In the genomic region with DNA sequence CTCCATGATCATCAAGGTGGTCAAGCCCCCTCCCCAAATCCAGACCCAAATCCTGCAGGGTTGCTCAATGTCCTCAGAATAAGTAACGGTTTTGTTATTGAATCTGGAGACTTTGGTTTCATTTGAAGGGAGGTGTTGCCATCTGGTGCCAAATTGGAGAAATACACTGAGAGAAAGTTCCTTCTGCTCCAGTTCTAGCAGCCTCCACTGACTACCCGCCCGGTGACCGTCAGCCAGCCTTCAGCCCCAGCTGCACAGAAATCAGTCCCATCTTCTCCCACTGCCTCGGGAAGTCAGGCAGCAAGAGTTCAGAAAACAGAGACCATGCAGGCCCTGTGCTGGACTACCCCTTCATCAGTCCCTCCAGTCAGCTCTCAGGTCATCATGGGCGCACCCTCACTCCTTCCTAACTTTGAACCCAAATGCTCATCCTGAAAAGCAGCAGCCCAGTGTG, we compare ENCODE assay signal across 9 cellular contexts. TPM values are rescaled to one million over a fixed set of nuclear protein-coding genes. Genes with fewer than 3 reads are reported as not detected.
A peak's percentile ranks its signal among the peaks of the same experiment; 100 is the strongest.
DNase-seq lines count a peak whose midpoint lies in the region; ATAC-seq and TF ChIP-seq lines count a peak whose summit lies in the region.
"Had no signal": no experiment of that assay in that cellular context is flagged by ENCODE, and none has a peak within 500 bp of the region (broad histone marks: within the 10 kb centered on the region; RNA-seq: fewer than 3 reads in every experiment).

No MANE protein-coding gene starts in this region.

- H3K36me3 ChIP-seq in HEK293 (ENCODE audit: control insufficient read depth in 2 of 2, insufficient read depth in 1 of 2, low read length in 2 of 2), result no peaks in the 10 kb centered on the region
- H3K36me3 ChIP-seq: BLaER1 treated with 17β-estradiol and CSF1 and Interleukin-3, amounts not matched to agents 10 nM and 100 nM had no signal

- CTCF ChIA-PET in HEK293 (lab: Yijun Ruan, JAX), result interaction anchor here (0.6 to 13.0 kb wide), 41 partner anchors 9 to 594 kb away, joined by 3 to 369 read pairs (median 3); no protein-coding TSS in a partner anchor
- CTCF ChIA-PET in activated CD4-positive, alpha-beta memory T cell treated with anti-CD3 and anti-CD28 coated beads, Interleukin-2, amount 10 ng/mL, durations not matched to agents 7 days and 5 days (lab: Charles Lee), result interaction anchor here (0.8 to 18.5 kb wide), 25 partner anchors 9 to 250 kb away, joined by 3 to 278 read pairs (median 4); no protein-coding TSS in a partner anchor

- no peak overlapping the region for H3K4me3 Mint-ChIP-seq in activated CD4-positive, alpha-beta memory T cell treated with anti-CD3 and anti-CD28 coated beads, Interleukin-2, amount 10 ng/mL, durations not matched to agents 7 days and 5 days
- no peak overlapping the region for H3K4me3 Mint-ChIP-seq in neural crest cell

- H3K4me1 Mint-ChIP-seq in activated CD4-positive, alpha-beta memory T cell treated with anti-CD3 and anti-CD28 coated beads, Interleukin-2, amount 10 ng/mL, durations not matched to agents 7 days and 5 days, result peaks cover 9% of the 10 kb centered on the region
- peaks cover 14% of the 10 kb centered on the region for H3K4me1 Mint-ChIP-seq in neural crest cell

- H3K9me3 Mint-ChIP-seq in activated CD4-positive, alpha-beta memory T cell treated with anti-CD3 and anti-CD28 coated beads, Interleukin-2, amount 10 ng/mL, durations not matched to agents 7 days and 5 days, result no peaks in the 10 kb centered on the region
- no peaks in the 10 kb centered on the region for H3K9me3 Mint-ChIP-seq in neural crest cell

- peaks cover 9% of the 10 kb centered on the region for H3K4me1 ChIP-seq in HEK293 (ENCODE audit: control insufficient read depth, insufficient read depth, low read length)

- TF ChIP-seq CTCF in HEK293 (tag by site-specific recombination; IDR thresholded peaks at IDR 0.05) (peak; percentile 59; the same call in 1 of the 2 replicates), fibroblast of pulmonary artery (IDR thresholded peaks at IDR 0.05; ENCODE audit: low read length, missing control alignments) (peak; percentile 69), neural crest cell (conservative IDR thresholded peaks at IDR 0.05) (peak; percentile 86)

- H3K27ac Mint-ChIP-seq in activated CD4-positive, alpha-beta memory T cell treated with anti-CD3 and anti-CD28 coated beads, Interleukin-2, amount 10 ng/mL, durations not matched to agents 7 days and 5 days, result no peak overlapping the region
- no peak overlapping the region for H3K27ac Mint-ChIP-seq in neural crest cell (ENCODE audit: unreplicated experiment)

- DNase-seq in NCI-H510A treated with DMSO at 0.1 percent for 48 hours (lab: John Stamatoyannopoulos, UW) (peak; percentile 54), NCI-H510A (lab: John Stamatoyannopoulos, UW) (no peak), NCI-H2196 (lab: John Stamatoyannopoulos, UW; ENCODE audit: unreplicated experiment) (peak; percentile 65), fibroblast of pulmonary artery (ENCODE audit: low read depth) (peak; percentile 82), neural crest cell (ENCODE audit: low read depth, low spot score) (peak; percentile 50)
- DNase-seq in activated CD4-positive, alpha-beta memory T cell treated with anti-CD3 and anti-CD28 coated beads, Interleukin-2, amount 10 ng/mL, durations not matched to agents 7 days and 5 days, result peak; percentile 44

- POLR2A ChIA-PET in HEK293 (lab: Yijun Ruan, JAX), result no interaction called here
- POLR2A ChIA-PET in activated CD4-positive, alpha-beta memory T cell treated with anti-CD3 and anti-CD28 coated beads, Interleukin-2, amount 10 ng/mL, durations not matched to agents 7 days and 5 days (lab: Charles Lee), result interaction anchor here (1.0 to 2.2 kb wide), 5 partner anchors 19 to 245 kb away, joined by 3 to 7 read pairs (median 4); no protein-coding TSS in a partner anchor

- no peak overlapping the region for H3K27ac ChIP-seq in HEK293 (ENCODE audit: extremely low read depth, low read depth, low read length)
- H3K27ac ChIP-seq: BLaER1 treated with 17β-estradiol and CSF1 and Interleukin-3, amounts not matched to agents 10 nM and 100 nM had no signal

- H3K36me3 Mint-ChIP-seq in activated CD4-positive, alpha-beta memory T cell treated with anti-CD3 and anti-CD28 coated beads, Interleukin-2, amount 10 ng/mL, durations not matched to agents 7 days and 5 days (ENCODE audit: low read depth), result no peaks in the 10 kb centered on the region
- H3K36me3 Mint-ChIP-seq in neural crest cell (ENCODE audit: low read depth), result no peaks in the 10 kb centered on the region

- H3K9me3 ChIP-seq in HEK293 (ENCODE audit: control insufficient read depth, insufficient read depth, low read depth, low read length), result no peaks in the 10 kb centered on the region
- H3K9me3 ChIP-seq: BLaER1 treated with 17β-estradiol and CSF1 and Interleukin-3, amounts not matched to agents 10 nM and 100 nM had no signal

- H3K27me3 Mint-ChIP-seq in activated CD4-positive, alpha-beta memory T cell treated with anti-CD3 and anti-CD28 coated beads, Interleukin-2, amount 10 ng/mL, durations not matched to agents 7 days and 5 days, result peaks cover 23% of the 10 kb centered on the region
- peaks cover 8% of the 10 kb centered on the region for H3K27me3 Mint-ChIP-seq in neural crest cell (ENCODE audit: low read depth)

- ATAC-seq in HG03457 (IDR thresholded peaks at IDR 0.05; ENCODE audit: unreplicated experiment), result no peak

- H3K4me3 ChIP-seq in HEK293 (ENCODE audit: low read depth, low read length), result no peak overlapping the region
- no peak overlapping the region for H3K4me3 ChIP-seq in fibroblast of pulmonary artery (replicated peaks; ENCODE audit: low read depth, low read length)
- H3K4me3 ChIP-seq: BLaER1 treated with 17β-estradiol and CSF1 and Interleukin-3, amounts not matched to agents 10 nM and 100 nM had no signal

TF ChIP-seq in HEK293, 187 proteins besides CTCF, POLR2A, EP300 and RAD21:
- TF ChIP-seq ZNF654 (tag by site-specific recombination; IDR thresholded peaks at IDR 0.05; ENCODE audit: low read depth), result peak; percentile 77
- no peak for TF ChIP-seq ZNF366 (tag by site-specific recombination; conservative IDR thresholded peaks at IDR 0.05)
- peak; percentile 28; the same call in 1 of the 2 replicates for TF ChIP-seq ZBTB17 (tag by site-specific recombination; IDR thresholded peaks at IDR 0.05)
- no peak for TF ChIP-seq TCF7L2 (IDR thresholded peaks at IDR 0.05; ENCODE audit: borderline replicate concordance, low read depth, low read length)
- peak; percentile 63; the same call in 1 of the 2 replicates for TF ChIP-seq ZNF660 (tag by site-specific recombination; IDR thresholded peaks at IDR 0.05)
TF ChIP-seq in HEK293: peak in this region for 3.

RNA-seq across cellular contexts. Expression of gene PKDCC, which starts 38.7 kb away (rescaled TPM):
- total RNA-seq in activated CD4-positive, alpha-beta memory T cell treated with anti-CD3 and anti-CD28 coated beads, Interleukin-2, amount 10 ng/mL, durations not matched to agents 7 days and 5 days, result not detected
- total RNA-seq in neural crest cell, result 74.4 and 81.9 TPM in 2 replicates

Comparison
In these comparisons a context has a peak if more than half of its experiments do, and no peak if none do; other contexts are left out.
1. RNA of gene PKDCC, which starts 38.7 kb away (total RNA-seq): 74.4 to 81.9 TPM in neural crest cell; not detected in activated CD4-positive, alpha-beta memory T cell treated with anti-CD3 and anti-CD28 coated beads, Interleukin-2, amount 10 ng/mL, durations not matched to agents 7 days and 5 days; every median in the first group is over 10 times any median in the second.
2. Peak in every context shown above with its lines, with median percentiles within 50 percentile points of each other: CTCF ChIP-seq.